In genomic region chr13:90867336-90867683, GRCh38 we compare ENCODE assay signal across 10 cellular contexts.
DNase-seq lines count a peak whose midpoint lies in the region; ATAC-seq and TF ChIP-seq lines count a peak whose summit lies in the region.
"Had no signal": no experiment of that assay in that cellular context is flagged by ENCODE, and none has a peak within 500 bp of the region (broad histone marks: within the 10 kb centered on the region; RNA-seq: fewer than 3 reads in every experiment).

No MANE protein-coding gene starts in this region.

- no peaks in the 10 kb centered on the region for H3K4me1 ChIP-seq in cardiac muscle cell (ENCODE audit: low read depth)
- H3K4me1 ChIP-seq: uterus had no signal

- H3K36me3 Mint-ChIP-seq in WTC11: no peaks in the 10 kb centered on the region

- H3K27ac Mint-ChIP-seq in WTC11: no peak overlapping the region

- H3K9me3 ChIP-seq in cardiac muscle cell (ENCODE audit: low read depth): no peaks in the 10 kb centered on the region
- H3K9me3 ChIP-seq: uterus had no signal

- TF ChIP-seq CTCF in WTC11 (IDR thresholded peaks at IDR 0.05) (peak; percentile 77), cardiac muscle cell (IDR thresholded peaks at IDR 0.05; ENCODE audit: low read depth, low read length) (peak; percentile 80), retinal pigment epithelial cell (conservative IDR thresholded peaks at IDR 0.05; ENCODE audit: low read depth, low read length) (peak; percentile 78)

- H3K4me3 Mint-ChIP-seq in WTC11: no peak overlapping the region
- H3K4me3 Mint-ChIP-seq: central memory CD8-positive, alpha-beta T cell had no signal

- no peaks in the 10 kb centered on the region for H3K27me3 Mint-ChIP-seq in WTC11 (ENCODE audit: low read depth)
- H3K27me3 Mint-ChIP-seq: central memory CD8-positive, alpha-beta T cell had no signal

- H3K4me3 ChIP-seq in cardiac muscle cell (no peak overlapping the region), retinal pigment epithelial cell (ENCODE audit: low read length) (no peak overlapping the region)
- H3K4me3 ChIP-seq: uterus had no signal

- H3K4me1 Mint-ChIP-seq in WTC11: peaks cover 13% of the 10 kb centered on the region
- H3K4me1 Mint-ChIP-seq: central memory CD8-positive, alpha-beta T cell had no signal

- no peak overlapping the region for H3K27ac ChIP-seq in cardiac muscle cell
- H3K27ac ChIP-seq: uterus had no signal

- ATAC-seq in GM19397 (IDR thresholded peaks at IDR 0.05; ENCODE audit: unreplicated experiment) (peak; percentile 97), HG03280 (IDR thresholded peaks at IDR 0.05; ENCODE audit: unreplicated experiment) (peak; percentile 89), WTC11 (peak; percentile 96)

- POLR2A ChIA-PET in WTC11 (lab: Charles Lee): interaction anchor here (0.6 kb wide), 1 partner anchor 451 kb away, joined by 3 read pairs; no protein-coding TSS in a partner anchor

- no peaks in the 10 kb centered on the region for H3K36me3 ChIP-seq in cardiac muscle cell
- H3K36me3 ChIP-seq: uterus had no signal

- H3K27me3 ChIP-seq in cardiac muscle cell: no peaks in the 10 kb centered on the region
- H3K27me3 ChIP-seq: uterus had no signal

- no peaks in the 10 kb centered on the region for H3K9me3 Mint-ChIP-seq in WTC11

- CTCF ChIA-PET in WTC11 (lab: Charles Lee): interaction anchor here (0.6 to 2.4 kb wide), 20 partner anchors 9 to 1281 kb away, joined by 3 to 34 read pairs (median 3); no protein-coding TSS in a partner anchor

- DNase-seq in ELR (ENCODE audit: low read depth) (peak; percentile 84), NCI-H2196 (lab: John Stamatoyannopoulos, UW; ENCODE audit: unreplicated experiment) (peak; percentile 2), WTC11 (ENCODE audit: low spot score) (peak; percentile 77), cardiac muscle cell (ENCODE audit: low read depth in 1 of 2, low spot score in 1 of 2) (peak; percentile 78 to 89), retinal pigment epithelial cell (ENCODE audit: low read depth) (peak; percentile 32)
- DNase-seq in activated effector memory CD4-positive, alpha-beta T cell treated with Interleukin-2 at 50 U/mL for 16 hours: no peak

TF ChIP-seq in WTC11, 78 proteins besides CTCF, POLR2A, EP300 and RAD21:
- no peak for TF ChIP-seq IRF1 (CRISPR knock-in tag; IDR thresholded peaks at IDR 0.05)
- TF ChIP-seq MLX (CRISPR knock-in tag; IDR thresholded peaks at IDR 0.05): no peak
- TF ChIP-seq FOXP1 (CRISPR knock-in tag; IDR thresholded peaks at IDR 0.05; ENCODE audit: borderline replicate concordance): no peak
- TF ChIP-seq ZNF425 (CRISPR knock-in tag; conservative IDR thresholded peaks at IDR 0.05): no peak
- no peak for TF ChIP-seq ATF1 (CRISPR knock-in tag; IDR thresholded peaks at IDR 0.05)
- no peak for TF ChIP-seq AFF4 (CRISPR knock-in tag; IDR thresholded peaks at IDR 0.05; ENCODE audit: borderline replicate concordance)
- no peak for TF ChIP-seq NR1H2 (CRISPR knock-in tag; IDR thresholded peaks at IDR 0.05)
- TF ChIP-seq ZNF138 (CRISPR knock-in tag; conservative IDR thresholded peaks at IDR 0.05): no peak
- no peak for TF ChIP-seq ZNF263 (CRISPR knock-in tag; IDR thresholded peaks at IDR 0.05; ENCODE audit: low read depth)
- TF ChIP-seq GABPB1 (CRISPR knock-in tag; IDR thresholded peaks at IDR 0.05): no peak
- no peak for TF ChIP-seq TP53 (CRISPR knock-in tag; IDR thresholded peaks at IDR 0.05)
- TF ChIP-seq SMAD3 (CRISPR knock-in tag; IDR thresholded peaks at IDR 0.05; ENCODE audit: borderline replicate concordance): no peak
- TF ChIP-seq ATF3 (CRISPR knock-in tag; conservative IDR thresholded peaks at IDR 0.05): no peak
- no peak for TF ChIP-seq SOX15 (CRISPR knock-in tag; IDR thresholded peaks at IDR 0.05)
- TF ChIP-seq ZNF232 (CRISPR knock-in tag; IDR thresholded peaks at IDR 0.05): no peak
- no peak for TF ChIP-seq E2F1 (CRISPR knock-in tag; IDR thresholded peaks at IDR 0.05)
- no peak for TF ChIP-seq JUN (CRISPR knock-in tag; IDR thresholded peaks at IDR 0.05)
- no peak for TF ChIP-seq MAX (CRISPR knock-in tag; IDR thresholded peaks at IDR 0.05)
- TF ChIP-seq ZNF423 (CRISPR knock-in tag; IDR thresholded peaks at IDR 0.05): no peak
- no peak for TF ChIP-seq ESRRA (CRISPR knock-in tag; IDR thresholded peaks at IDR 0.05; ENCODE audit: borderline replicate concordance)
